8 cellular contexts compared by ENCODE assay signal in genomic region chr4:26873391-26874026, GRCh38. TPM values are rescaled to one million over a fixed set of nuclear protein-coding genes. Genes with fewer than 3 reads are reported as not detected.
DNase-seq lines count a peak whose midpoint lies in the region; ATAC-seq, FAIRE-seq and TF ChIP-seq lines count a peak whose summit lies in the region.

No MANE protein-coding gene starts in this region.

- H3K4me1 ChIP-seq in heart right ventricle: peaks cover 0 to 34% (median 16%) of the 10 kb centered on the region in 9 donors
- peaks cover 0 to 26% of the 10 kb centered on the region in 2 donors for H3K4me1 ChIP-seq in right atrium auricular region

- H3K4me3 ChIP-seq in heart right ventricle (no peak overlapping the region), right atrium auricular region (no peak overlapping the region), bronchial epithelial cell (ENCODE audit: low read depth, low read length) (no peak overlapping the region)

- intact Hi-C loops in heart right ventricle (cut with DNase I): no loop called here

- H3K27ac Mint-ChIP-seq in stimulated activated naive CD8-positive, alpha-beta T cell treated with anti-CD3 and anti-CD28 coated beads, Interleukin-15, amount 100 ng/mL, for 72 hours: peak overlapping the region; percentile 92 to 93

- H3K4me1 Mint-ChIP-seq in stimulated activated naive CD8-positive, alpha-beta T cell treated with anti-CD3 and anti-CD28 coated beads, Interleukin-15, amount 100 ng/mL, for 72 hours: peaks cover 82% of the 10 kb centered on the region

- H3K36me3 ChIP-seq in heart right ventricle (no peaks in the 10 kb centered on the region), right atrium auricular region (no peaks in the 10 kb centered on the region), bronchial epithelial cell (ENCODE audit: control insufficient read depth, insufficient read depth, low read length) (no peaks in the 10 kb centered on the region)

- peak overlapping the region in 1 of 10 donors; percentile 44 for H3K27ac ChIP-seq in heart right ventricle
- no peak overlapping the region for H3K27ac ChIP-seq in right atrium auricular region

- WGBS in heart right ventricle, 2 donors: 86 to 88% methylated on average over 10 of the region's 10 CpGs

- H3K27me3 ChIP-seq in heart right ventricle: no peaks in the 10 kb centered on the region
- H3K27me3 ChIP-seq in right atrium auricular region: no peaks in the 10 kb centered on the region
- H3K27me3 ChIP-seq in bronchial epithelial cell (ENCODE audit: control insufficient read depth, insufficient read depth, low read length): no peaks in the 10 kb centered on the region

- H3K27me3 Mint-ChIP-seq in stimulated activated naive CD8-positive, alpha-beta T cell treated with anti-CD3 and anti-CD28 coated beads, Interleukin-15, amount 100 ng/mL, for 72 hours: no peaks in the 10 kb centered on the region

- ATAC-seq in heart right ventricle: peak in 7 of 8 donors; percentile 33 to 83 (median 63)
- peak; percentile 77 for ATAC-seq in HG03571 (IDR thresholded peaks at IDR 0.05; ENCODE audit: unreplicated experiment)
- ATAC-seq in stimulated activated naive CD8-positive, alpha-beta T cell treated with anti-CD3 and anti-CD28 coated beads, Interleukin-15, amount 100 ng/mL, for 72 hours: peak; percentile 99

- H3K4me3 Mint-ChIP-seq in stimulated activated naive CD8-positive, alpha-beta T cell treated with anti-CD3 and anti-CD28 coated beads, Interleukin-15, amount 100 ng/mL, for 72 hours: peak overlapping the region; percentile 58 to 68

- TF ChIP-seq CTCF in heart right ventricle (IDR thresholded peaks at IDR 0.05): no peak
- no peak for TF ChIP-seq CTCF in right atrium auricular region (IDR thresholded peaks at IDR 0.05)
- no peak for TF ChIP-seq CTCF in bronchial epithelial cell (IDR thresholded peaks at IDR 0.05; ENCODE audit: insufficient read depth, low read length, severe bottlenecking)

- peak; percentile 36 for FAIRE-seq in bronchial epithelial cell (lab: Jason Lieb, UNC)

- H3K9me3 ChIP-seq in heart right ventricle: no peaks in the 10 kb centered on the region
- H3K9me3 ChIP-seq in right atrium auricular region: no peaks in the 10 kb centered on the region

- no peak for DNase-seq in heart right ventricle
- no peak for DNase-seq in right atrium auricular region (ENCODE audit: low spot score)
- DNase-seq in bronchial epithelial cell (ENCODE audit: low read depth): no peak
- DNase-seq in stimulated activated naive CD8-positive, alpha-beta T cell treated with anti-CD3 and anti-CD28 coated beads, Interleukin-15, amount 100 ng/mL, for 72 hours: peak; percentile 64 to 90
- no peak for DNase-seq in mucosa of gallbladder (ENCODE audit: low spot score)
- DNase-seq in AML-193 (lab: John Stamatoyannopoulos, UW): no peak
- no peak for DNase-seq in middle frontal gyrus (ENCODE audit: extremely low spot score, low spot score)

- peaks cover 0 to 8% of the 10 kb centered on the region in 2 donors for H3K9me3 Mint-ChIP-seq in stimulated activated naive CD8-positive, alpha-beta T cell treated with anti-CD3 and anti-CD28 coated beads, Interleukin-15, amount 100 ng/mL, for 72 hours

RNA-seq across cellular contexts. Expression of gene STIM2, which starts 12.9 kb away (rescaled TPM):
- total RNA-seq in heart right ventricle: 10 to 100 TPM in 5 of 10 donors, 1 to 10 TPM in 5; 6.5 to 13.5 (median 9.6) TPM
- polyA plus RNA-seq in heart right ventricle: 10 to 100 TPM in 1 of 2 donors, 1 to 10 TPM in 1; 5.2 to 11.0 TPM
- total RNA-seq in right atrium auricular region: 10 to 100 TPM in 1 of 2 donors, 1 to 10 TPM in 1; 9.2 to 10.5 TPM
- 7.6 and 15.6 TPM in 2 replicates for total RNA-seq in bronchial epithelial cell
- total RNA-seq in mucosa of gallbladder: 54.0 TPM

Comparison
In these comparisons a context has a peak if more than half of its experiments do, and no peak if none do; other contexts are left out.
1. DNase-seq: peak in stimulated activated naive CD8-positive, alpha-beta T cell treated with anti-CD3 and anti-CD28 coated beads, Interleukin-15, amount 100 ng/mL, for 72 hours (2 of 2); none in heart right ventricle (0 of 2), right atrium auricular region (single experiment), bronchial epithelial cell (single experiment), mucosa of gallbladder (single experiment), AML-193 (0 of 2) and middle frontal gyrus (single experiment).
2. Peak in every context shown above with its lines, with median percentiles within 50 percentile points of each other: ATAC-seq.